17 cellular contexts compared by ENCODE assay signal in genomic region chr5:858726-859125, GRCh38.
"Had no signal": no experiment of that assay in that cellular context is flagged by ENCODE, and none has a peak within 500 bp of the region (broad histone marks: within the 10 kb centered on the region; RNA-seq: fewer than 3 reads in every experiment).

No MANE protein-coding gene starts in this region.

- H3K4me3 Mint-ChIP-seq: activated naive CD4-positive, alpha-beta T cell treated with anti-CD3 and anti-CD28 coated beads, Interleukin-2, amount 10 ng/mL, durations not matched to agents 7 days and 5 days; activated naive CD8-positive, alpha-beta T cell treated with anti-CD3 and anti-CD28 coated beads, Interleukin-2, amount 50 U/mL, for 24 hours; activated T-cell treated with anti-CD3 and anti-CD28 coated beads, Interleukin-2, amount 50 U/mL, for 4 hours had no signal

- H3K27ac Mint-ChIP-seq: activated naive CD4-positive, alpha-beta T cell treated with anti-CD3 and anti-CD28 coated beads, Interleukin-2, amount 10 ng/mL, durations not matched to agents 7 days and 5 days; activated naive CD8-positive, alpha-beta T cell treated with anti-CD3 and anti-CD28 coated beads, Interleukin-2, amount 50 U/mL, for 24 hours had no signal

- H3K27me3 Mint-ChIP-seq: activated naive CD4-positive, alpha-beta T cell treated with anti-CD3 and anti-CD28 coated beads, Interleukin-2, amount 10 ng/mL, durations not matched to agents 7 days and 5 days; activated naive CD8-positive, alpha-beta T cell treated with anti-CD3 and anti-CD28 coated beads, Interleukin-2, amount 50 U/mL, for 24 hours had no signal

- H3K4me2 ChIP-seq: smooth muscle cell had no signal

- H3K9me3 Mint-ChIP-seq: activated naive CD8-positive, alpha-beta T cell treated with anti-CD3 and anti-CD28 coated beads, Interleukin-2, amount 50 U/mL, for 24 hours; activated T-cell treated with anti-CD3 and anti-CD28 coated beads, Interleukin-2, amount 50 U/mL, for 4 hours had no signal

- H3K4me1 Mint-ChIP-seq: activated naive CD4-positive, alpha-beta T cell treated with anti-CD3 and anti-CD28 coated beads, Interleukin-2, amount 10 ng/mL, durations not matched to agents 7 days and 5 days; activated naive CD8-positive, alpha-beta T cell treated with anti-CD3 and anti-CD28 coated beads, Interleukin-2, amount 50 U/mL, for 24 hours had no signal

- H3K36me3 ChIP-seq: ovary had no signal

- DNase-seq: activated CD4-positive, alpha-beta T cell treated with anti-CD3 and anti-CD28 coated beads for 48 hours; activated CD4-positive, CD25-positive, alpha-beta regulatory T cell; activated CD8-positive, alpha-beta memory T cell treated with anti-CD3 and anti-CD28 coated beads, Interleukin-2, amount 50 U/mL, for 4 hours; activated naive CD4-positive, alpha-beta T cell treated with anti-CD3 and anti-CD28 coated beads, Interleukin-2, amount 10 ng/mL, durations not matched to agents 7 days and 5 days; activated naive CD8-positive, alpha-beta T cell treated with anti-CD3 and anti-CD28 coated beads, Interleukin-2, amount 50 U/mL, for 24 hours; activated T-cell treated with anti-CD3 and anti-CD28 coated beads, Interleukin-2, amount 50 U/mL, for 4 hours; anterior cingulate cortex; effector CD4-positive, alpha-beta T cell; esophagus squamous epithelium; kidney glomerular epithelial cell; stimulated activated CD4-positive, alpha-beta T cell treated with anti-CD3 and anti-CD28 coated beads, Interleukin-4, amount 100 ng/mL, for 1 hour; stomach had no signal

- H3K4me1 ChIP-seq: heart right ventricle, stomach had no signal

- H3K9me3 ChIP-seq: esophagus squamous epithelium, heart right ventricle, ovary, stomach had no signal

- H3K4me3 ChIP-seq: esophagus squamous epithelium, heart right ventricle, ovary, smooth muscle cell, stomach had no signal

- H3K27me3 ChIP-seq: heart right ventricle, ovary had no signal

- ATAC-seq: activated naive CD8-positive, alpha-beta T cell treated with anti-CD3 and anti-CD28 coated beads, Interleukin-2, amount 50 U/mL, for 24 hours; activated T-cell treated with anti-CD3 and anti-CD28 coated beads, Interleukin-2, amount 50 U/mL, for 4 hours; left ventricle myocardium superior; sciatic nerve had no signal

- H3K27ac ChIP-seq: esophagus squamous epithelium, heart right ventricle, ovary, stomach had no signal
